16 cellular contexts compared by ENCODE assay signal in the genomic region with DNA sequence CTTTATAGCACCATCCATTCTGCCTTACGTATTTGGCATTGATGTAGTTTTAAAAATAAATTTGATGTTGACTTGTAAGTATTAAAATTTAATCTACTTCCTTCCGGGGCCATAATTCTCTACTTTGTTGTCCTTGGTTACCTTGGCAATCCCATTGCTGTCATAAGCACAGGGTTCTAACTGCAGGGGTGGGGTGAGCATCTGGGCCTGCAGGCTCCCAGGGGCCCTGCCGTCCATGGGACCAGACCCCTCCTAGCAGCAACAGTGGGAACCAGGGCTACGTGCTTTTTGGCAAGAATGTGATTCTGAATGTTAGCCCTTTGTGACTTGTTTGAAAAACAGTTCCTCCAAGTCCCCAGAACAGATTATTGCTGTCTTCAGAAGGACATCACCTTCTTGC. TPM values are rescaled to one million over a fixed set of nuclear protein-coding genes. Genes with fewer than 3 reads are reported as not detected.
DNase-seq lines count a peak whose midpoint lies in the region; TF ChIP-seq lines count a peak whose summit lies in the region.
"Had no signal": no experiment of that assay in that cellular context is flagged by ENCODE, and none has a peak within 500 bp of the region (broad histone marks: within the 10 kb centered on the region; RNA-seq: fewer than 3 reads in every experiment).

No MANE protein-coding gene starts in this region.

- H3K4me3 ChIP-seq in PC-9 (no peak overlapping the region), duodenal mucosa (ENCODE audit: low read depth in 1 of 2, low read length in 2 of 2) (no peak overlapping the region), mesenchymal stem cell (ENCODE audit: insufficient read depth in 1 of 2, low read depth in 1 of 2, low read length in 2 of 2) (peak overlapping the region in 1 of 2 experiments; percentile 27), tibial nerve (no peak overlapping the region)

- H3K36me3 ChIP-seq in PC-9 (ENCODE audit: low read depth) (peaks cover 16% of the 10 kb centered on the region), duodenal mucosa (ENCODE audit: control insufficient read depth in 1 of 2, insufficient read depth in 2 of 2, low read length in 2 of 2) (no peaks in the 10 kb centered on the region), mesenchymal stem cell (ENCODE audit: control insufficient read depth in 1 of 2, insufficient read depth in 2 of 2, low read depth in 1 of 2, low read length in 2 of 2) (peaks cover 0 to 8% of the 10 kb centered on the region in 2 experiments), tibial nerve (no peaks in the 10 kb centered on the region)

- no TSS peak for BruUV-seq in PC-9 (replicated peaks; lab: Mats Ljungman, UMichigan)

- no peak overlapping the region for H3K4ac ChIP-seq in mesenchymal stem cell (ENCODE audit: low read depth in 1 of 2, low read length in 2 of 2)

- H3K4me1 ChIP-seq in PC-9 (replicated peaks; ENCODE audit: insufficient read depth) (peaks cover 43% of the 10 kb centered on the region), duodenal mucosa (ENCODE audit: control insufficient read depth in 1 of 2, insufficient read depth in 2 of 2, low read length in 2 of 2) (peaks cover 51 to 60% of the 10 kb centered on the region in 2 donors), mesenchymal stem cell (ENCODE audit: control insufficient read depth, insufficient read depth, low read depth, low read length) (peaks cover 8% of the 10 kb centered on the region), tibial nerve (peaks cover 0 to 82% (median 37%) of the 10 kb centered on the region in 4 donors)

- peaks cover 36% of the 10 kb centered on the region for H4K20me1 ChIP-seq in PC-9 (ENCODE audit: insufficient read depth)

- no peak overlapping the region for H3K23ac ChIP-seq in mesenchymal stem cell (ENCODE audit: low read length in 2 of 2)

- no peak overlapping the region for H2BK120ac ChIP-seq in mesenchymal stem cell (ENCODE audit: low read depth, low read length)

- H3K27ac ChIP-seq in PC-9 (0 out of 2 replicates have a peak overlapping the region, but pooled peaks have one; percentile 22), duodenal mucosa (ENCODE audit: low read depth, low read length) (peak overlapping the region; percentile 51), mesenchymal stem cell (ENCODE audit: low read length, poor library complexity, severe bottlenecking) (no peak overlapping the region), tibial nerve (peak overlapping the region in 3 of 4 donors; percentile 20 to 78 (median 78))

- H3K9ac ChIP-seq in duodenal mucosa (ENCODE audit: low read depth in 1 of 2, low read length in 2 of 2) (peak overlapping the region in 1 of 2 donors; percentile 12), mesenchymal stem cell (ENCODE audit: low read length) (peak overlapping the region; percentile 71)

- WGBS in mesenchymal stem cell: 82% methylated on average over 2 of the region's 4 CpGs
- 28 to 33% methylated on average over 4 of the region's 4 CpGs for WGBS in tibial nerve, 2 donors

- peaks cover 26% of the 10 kb centered on the region for H3K79me1 ChIP-seq in mesenchymal stem cell (replicated peaks; ENCODE audit: low read length, poor library complexity, severe bottlenecking)

- no peak overlapping the region for H3K14ac ChIP-seq in mesenchymal stem cell (ENCODE audit: low read length in 2 of 2)

- H3K18ac ChIP-seq in mesenchymal stem cell (ENCODE audit: low read depth in 1 of 2, low read length in 2 of 2): no peak overlapping the region

- CTCF ChIA-PET in PC-9 (lab: Charles Lee): no interaction called here

- intact Hi-C loops in PC-9 (cut with micrococcal nuclease; ENCODE audit: unreplicated experiment): no loop called here

- no peaks in the 10 kb centered on the region for H3K27me3 ChIP-seq in PC-9 (ENCODE audit: insufficient read depth, low read depth)
- no peaks in the 10 kb centered on the region for H3K27me3 ChIP-seq in duodenal mucosa (ENCODE audit: control insufficient read depth in 1 of 2, insufficient read depth in 2 of 2, low read length in 2 of 2)
- H3K27me3 ChIP-seq in mesenchymal stem cell (ENCODE audit: control insufficient read depth in 1 of 2, insufficient read depth in 1 of 2, low read length in 2 of 2): no peaks in the 10 kb centered on the region
- H3K27me3 ChIP-seq in tibial nerve: no peaks in the 10 kb centered on the region

- no peak overlapping the region for H2BK5ac ChIP-seq in mesenchymal stem cell (ENCODE audit: low read depth, low read length, poor library complexity, severe bottlenecking)

- POLR2A ChIA-PET in PC-9 (lab: Charles Lee; ENCODE audit: unreplicated experiment): no interaction called here

- peaks cover 6% of the 10 kb centered on the region; the same call in 1 of the 2 replicates for H3F3A ChIP-seq in PC-9 (ENCODE audit: insufficient read depth, low read depth)

- H3K4me2 ChIP-seq in PC-9: no peak overlapping the region
- H3K4me2 ChIP-seq in mesenchymal stem cell (ENCODE audit: low read length, poor library complexity, severe bottlenecking): no peak overlapping the region

- H2BK12ac ChIP-seq in mesenchymal stem cell (ENCODE audit: low read length in 2 of 2): no peak overlapping the region

- H2BK15ac ChIP-seq in mesenchymal stem cell (ENCODE audit: low read depth, poor library complexity, severe bottlenecking): peak overlapping the region; percentile 74

- no peak overlapping the region for H4K91ac ChIP-seq in mesenchymal stem cell (ENCODE audit: low read length)

- peaks cover 95% of the 10 kb centered on the region for H3K79me2 ChIP-seq in PC-9 (ENCODE audit: low read depth)

- no peak overlapping the region for H2AK5ac ChIP-seq in mesenchymal stem cell (ENCODE audit: low read length, severe bottlenecking)

- H2AFZ ChIP-seq in PC-9 (no peak overlapping the region), mesenchymal stem cell (ENCODE audit: low read depth, low read length) (no peak overlapping the region)

- TF ChIP-seq POLR2A in tibial nerve (IDR thresholded peaks at IDR 0.05): no peak

- no peak for TF ChIP-seq EP300 in tibial nerve (IDR thresholded peaks at IDR 0.05)

- H4K8ac ChIP-seq in mesenchymal stem cell (ENCODE audit: low read length): peak overlapping the region; percentile 71

- H3K9me2 ChIP-seq in PC-9 (ENCODE audit: insufficient read depth): no peaks in the 10 kb centered on the region

- TF ChIP-seq CTCF in PC-9 (conservative IDR thresholded peaks at IDR 0.05) (no peak), tibial nerve (IDR thresholded peaks at IDR 0.05) (no peak)

- DNase-seq in PC-9 (no peak), mesenchymal stem cell (no peak), tibial nerve (ENCODE audit: low spot score in 2 of 2) (no peak), foreskin melanocyte (no peak), NCI-H2171 treated with DMSO at 0.1 percent for 48 hours (lab: John Stamatoyannopoulos, UW) (no peak)
- no peak for DNase-seq in activated CD4-positive, alpha-beta T cell treated with anti-CD3 and anti-CD28 coated beads, Interleukin-2, amount 50 U/mL, for 1 hour
- DNase-seq in activated CD4-positive, alpha-beta T cell treated with anti-CD3 and anti-CD28 coated beads for 4 hours: no peak
- DNase-seq: activated CD4-positive, alpha-beta memory T cell treated with anti-CD3 and anti-CD28 coated beads, Interleukin-2, amount 10 ng/mL, durations not matched to agents 7 days and 5 days; activated gamma-delta T cell treated with Interleukin-2 at 50 U/mL for 16 hours; cerebellar nuclear complex; foreskin fibroblast; NCI-H2107; nucleus accumbens; stimulated activated CD4-positive, alpha-beta T cell treated with anti-CD3 and anti-CD28 coated beads, Interleukin-2, amount 100 ng/mL, for 48 hours; stimulated activated naive CD4-positive, alpha-beta T cell had no signal

- H3K9me3 ChIP-seq in PC-9 (ENCODE audit: insufficient read depth, low read depth): no peaks in the 10 kb centered on the region
- no peaks in the 10 kb centered on the region for H3K9me3 ChIP-seq in duodenal mucosa (ENCODE audit: control insufficient read depth in 1 of 2, low read length in 2 of 2)
- H3K9me3 ChIP-seq in mesenchymal stem cell (ENCODE audit: control insufficient read depth, low read length): no peaks in the 10 kb centered on the region
- no peaks in the 10 kb centered on the region for H3K9me3 ChIP-seq in tibial nerve

RNA-seq across cellular contexts. Expression of a gene that starts 4.9 kb away (rescaled TPM):
- 60.3 and 66.8 TPM in 2 replicates for total RNA-seq in PC-9 (2021)
- polyA plus RNA-seq in mesenchymal stem cell (2013, experiment 1 of 2): 27.5 TPM
- 23.9 TPM for polyA plus RNA-seq in mesenchymal stem cell (2013, experiment 2 of 2)
- total RNA-seq in tibial nerve: 10 to 100 TPM; 28.2 to 38.0 (median 31.7) TPM
